2 cellular contexts compared by ENCODE assay signal in the genomic region with DNA sequence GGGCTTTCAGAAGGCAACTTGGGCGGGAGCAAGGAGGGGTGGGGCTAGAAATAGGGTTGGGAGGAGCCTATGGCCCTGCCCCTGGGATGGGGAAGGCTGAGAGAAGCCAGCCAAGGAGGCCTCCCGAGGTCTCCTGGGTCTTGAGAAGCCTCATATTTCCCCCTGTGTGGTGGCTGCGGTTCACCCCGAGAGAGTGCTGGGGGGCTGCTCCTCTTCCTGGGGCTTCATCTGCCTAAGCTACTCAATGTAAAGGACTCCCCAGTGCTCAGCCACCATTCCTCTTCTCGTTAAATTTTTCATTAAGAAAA.
TF ChIP-seq lines count a peak whose summit lies in the region.

No MANE protein-coding gene starts in this region.

TF ChIP-seq in HEK293, 187 proteins besides CTCF, POLR2A, EP300 and RAD21:
- TF ChIP-seq SP2 (tag by site-specific recombination; IDR thresholded peaks at IDR 0.05), result 0 out of 2 replicates have a peak, but pooled peaks have one; percentile 42
- TF ChIP-seq ZNF530 (tag by site-specific recombination; IDR thresholded peaks at IDR 0.05; ENCODE audit: low read depth), result no peak
- TF ChIP-seq IKZF3 (tag by site-specific recombination; IDR thresholded peaks at IDR 0.05), result no peak
- TF ChIP-seq ZNF558 (tag by site-specific recombination; IDR thresholded peaks at IDR 0.05), result no peak
- TF ChIP-seq ZNF133 (tag by site-specific recombination; IDR thresholded peaks at IDR 0.05), result no peak
- no peak for TF ChIP-seq ZFP37 (tag by site-specific recombination; IDR thresholded peaks at IDR 0.05)
- TF ChIP-seq, protein P1, sequence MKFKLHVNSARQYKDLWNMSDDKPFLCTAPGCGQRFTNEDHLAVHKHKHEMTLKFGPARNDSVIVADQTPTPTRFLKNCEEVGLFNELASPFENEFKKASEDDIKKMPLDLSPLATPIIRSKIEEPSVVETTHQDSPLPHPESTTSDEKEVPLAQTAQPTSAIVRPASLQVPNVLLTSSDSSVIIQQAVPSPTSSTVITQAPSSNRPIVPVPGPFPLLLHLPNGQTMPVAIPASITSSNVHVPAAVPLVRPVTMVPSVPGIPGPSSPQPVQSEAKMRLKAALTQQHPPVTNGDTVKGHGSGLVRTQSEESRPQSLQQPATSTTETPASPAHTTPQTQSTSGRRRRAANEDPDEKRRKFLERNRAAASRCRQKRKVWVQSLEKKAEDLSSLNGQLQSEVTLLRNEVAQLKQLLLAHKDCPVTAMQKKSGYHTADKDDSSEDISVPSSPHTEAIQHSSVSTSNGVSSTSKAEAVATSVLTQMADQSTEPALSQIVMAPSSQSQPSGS (tag by site-specific recombination; IDR thresholded peaks at IDR 0.05; ENCODE audit: low read depth), result no peak
- TF ChIP-seq, protein P2, sequence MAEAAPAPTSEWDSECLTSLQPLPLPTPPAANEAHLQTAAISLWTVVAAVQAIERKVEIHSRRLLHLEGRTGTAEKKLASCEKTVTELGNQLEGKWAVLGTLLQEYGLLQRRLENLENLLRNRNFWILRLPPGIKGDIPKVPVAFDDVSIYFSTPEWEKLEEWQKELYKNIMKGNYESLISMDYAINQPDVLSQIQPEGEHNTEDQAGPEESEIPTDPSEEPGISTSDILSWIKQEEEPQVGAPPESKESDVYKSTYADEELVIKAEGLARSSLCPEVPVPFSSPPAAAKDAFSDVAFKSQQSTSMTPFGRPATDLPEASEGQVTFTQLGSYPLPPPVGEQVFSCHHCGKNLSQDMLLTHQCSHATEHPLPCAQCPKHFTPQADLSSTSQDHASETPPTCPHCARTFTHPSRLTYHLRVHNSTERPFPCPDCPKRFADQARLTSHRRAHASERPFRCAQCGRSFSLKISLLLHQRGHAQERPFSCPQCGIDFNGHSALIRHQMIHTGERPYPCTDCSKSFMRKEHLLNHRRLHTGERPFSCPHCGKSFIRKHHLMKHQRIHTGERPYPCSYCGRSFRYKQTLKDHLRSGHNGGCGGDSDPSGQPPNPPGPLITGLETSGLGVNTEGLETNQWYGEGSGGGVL (tag by site-specific recombination; IDR thresholded peaks at IDR 0.05), result no peak
- 0 out of 2 replicates have a peak, but pooled peaks have one; percentile 12 for TF ChIP-seq GLIS2 (tag by site-specific recombination; IDR thresholded peaks at IDR 0.05)
- no peak for TF ChIP-seq ZNF555 (tag by site-specific recombination; conservative IDR thresholded peaks at IDR 0.05)
- no peak for TF ChIP-seq MEIS1 (CRISPR knock-in tag; IDR thresholded peaks at IDR 0.05; ENCODE audit: borderline replicate concordance)
- TF ChIP-seq ZNF274 (IDR thresholded peaks at IDR 0.05; ENCODE audit: low read length), result no peak
- TF ChIP-seq ZNF274 (tag by site-specific recombination; IDR thresholded peaks at IDR 0.05; ENCODE audit: borderline replicate concordance), result no peak
- peak; percentile 93 for TF ChIP-seq GLIS1 (tag by site-specific recombination; IDR thresholded peaks at IDR 0.05)
- no peak for TF ChIP-seq ZNF223 (tag by site-specific recombination; IDR thresholded peaks at IDR 0.05)
- no peak for TF ChIP-seq PRDM1 (tag by site-specific recombination; IDR thresholded peaks at IDR 0.05)
- TF ChIP-seq EGR2 (tag by site-specific recombination; IDR thresholded peaks at IDR 0.05; ENCODE audit: low read depth), result no peak
- TF ChIP-seq, protein P3, sequence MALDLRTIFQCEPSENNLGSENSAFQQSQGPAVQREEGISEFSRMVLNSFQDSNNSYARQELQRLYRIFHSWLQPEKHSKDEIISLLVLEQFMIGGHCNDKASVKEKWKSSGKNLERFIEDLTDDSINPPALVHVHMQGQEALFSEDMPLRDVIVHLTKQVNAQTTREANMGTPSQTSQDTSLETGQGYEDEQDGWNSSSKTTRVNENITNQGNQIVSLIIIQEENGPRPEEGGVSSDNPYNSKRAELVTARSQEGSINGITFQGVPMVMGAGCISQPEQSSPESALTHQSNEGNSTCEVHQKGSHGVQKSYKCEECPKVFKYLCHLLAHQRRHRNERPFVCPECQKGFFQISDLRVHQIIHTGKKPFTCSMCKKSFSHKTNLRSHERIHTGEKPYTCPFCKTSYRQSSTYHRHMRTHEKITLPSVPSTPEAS (tag by site-specific recombination; IDR thresholded peaks at IDR 0.05), result no peak
- no peak for TF ChIP-seq ZBTB8A (tag by site-specific recombination; IDR thresholded peaks at IDR 0.05)
- TF ChIP-seq, protein P4, sequence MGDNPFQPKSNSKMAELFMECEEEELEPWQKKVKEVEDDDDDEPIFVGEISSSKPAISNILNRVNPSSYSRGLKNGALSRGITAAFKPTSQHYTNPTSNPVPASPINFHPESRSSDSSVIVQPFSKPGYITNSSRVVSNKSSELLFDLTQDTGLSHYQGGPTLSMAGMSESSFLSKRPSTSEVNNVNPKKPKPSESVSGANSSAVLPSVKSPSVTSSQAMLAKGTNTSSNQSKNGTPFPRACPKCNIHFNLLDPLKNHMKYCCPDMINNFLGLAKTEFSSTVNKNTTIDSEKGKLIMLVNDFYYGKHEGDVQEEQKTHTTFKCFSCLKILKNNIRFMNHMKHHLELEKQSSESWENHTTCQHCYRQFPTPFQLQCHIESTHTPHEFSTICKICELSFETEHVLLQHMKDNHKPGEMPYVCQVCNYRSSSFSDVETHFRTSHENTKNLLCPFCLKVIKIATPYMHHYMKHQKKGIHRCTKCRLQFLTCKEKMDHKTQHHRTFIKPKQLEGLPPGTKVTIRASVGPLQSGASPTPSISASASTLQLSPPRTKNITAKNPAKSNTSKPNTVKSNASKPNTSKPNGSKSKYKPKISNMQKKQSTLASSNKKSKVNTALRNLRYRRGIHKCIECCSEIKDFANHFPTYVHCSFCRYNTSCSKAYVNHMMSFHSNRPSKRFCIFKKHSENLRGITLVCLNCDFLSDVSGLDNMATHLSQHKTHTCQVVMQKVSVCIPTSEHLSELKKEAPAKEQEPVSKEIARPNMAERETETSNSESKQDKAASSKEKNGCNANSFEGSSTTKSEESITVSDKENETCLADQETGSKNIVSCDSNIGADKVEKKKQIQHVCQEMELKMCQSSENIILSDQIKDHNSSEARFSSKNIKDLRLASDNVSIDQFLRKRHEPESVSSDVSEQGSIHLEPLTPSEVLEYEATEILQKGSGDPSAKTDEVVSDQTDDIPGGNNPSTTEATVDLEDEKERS (tag by site-specific recombination; IDR thresholded peaks at IDR 0.05), result no peak
- TF ChIP-seq, protein P5, sequence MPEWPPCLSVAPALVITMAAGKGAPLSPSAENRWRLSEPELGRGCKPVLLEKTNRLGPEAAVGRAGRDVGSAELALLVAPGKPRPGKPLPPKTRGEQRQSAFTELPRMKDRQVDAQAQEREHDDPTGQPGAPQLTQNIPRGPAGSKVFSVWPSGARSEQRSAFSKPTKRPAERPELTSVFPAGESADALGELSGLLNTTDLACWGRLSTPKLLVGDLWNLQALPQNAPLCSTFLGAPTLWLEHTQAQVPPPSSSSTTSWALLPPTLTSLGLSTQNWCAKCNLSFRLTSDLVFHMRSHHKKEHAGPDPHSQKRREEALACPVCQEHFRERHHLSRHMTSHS (tag by site-specific recombination; IDR thresholded peaks at IDR 0.05), result no peak

TF ChIP-seq in GM12878, 131 proteins besides CTCF, POLR2A, EP300 and RAD21:
- TF ChIP-seq, protein P6, sequence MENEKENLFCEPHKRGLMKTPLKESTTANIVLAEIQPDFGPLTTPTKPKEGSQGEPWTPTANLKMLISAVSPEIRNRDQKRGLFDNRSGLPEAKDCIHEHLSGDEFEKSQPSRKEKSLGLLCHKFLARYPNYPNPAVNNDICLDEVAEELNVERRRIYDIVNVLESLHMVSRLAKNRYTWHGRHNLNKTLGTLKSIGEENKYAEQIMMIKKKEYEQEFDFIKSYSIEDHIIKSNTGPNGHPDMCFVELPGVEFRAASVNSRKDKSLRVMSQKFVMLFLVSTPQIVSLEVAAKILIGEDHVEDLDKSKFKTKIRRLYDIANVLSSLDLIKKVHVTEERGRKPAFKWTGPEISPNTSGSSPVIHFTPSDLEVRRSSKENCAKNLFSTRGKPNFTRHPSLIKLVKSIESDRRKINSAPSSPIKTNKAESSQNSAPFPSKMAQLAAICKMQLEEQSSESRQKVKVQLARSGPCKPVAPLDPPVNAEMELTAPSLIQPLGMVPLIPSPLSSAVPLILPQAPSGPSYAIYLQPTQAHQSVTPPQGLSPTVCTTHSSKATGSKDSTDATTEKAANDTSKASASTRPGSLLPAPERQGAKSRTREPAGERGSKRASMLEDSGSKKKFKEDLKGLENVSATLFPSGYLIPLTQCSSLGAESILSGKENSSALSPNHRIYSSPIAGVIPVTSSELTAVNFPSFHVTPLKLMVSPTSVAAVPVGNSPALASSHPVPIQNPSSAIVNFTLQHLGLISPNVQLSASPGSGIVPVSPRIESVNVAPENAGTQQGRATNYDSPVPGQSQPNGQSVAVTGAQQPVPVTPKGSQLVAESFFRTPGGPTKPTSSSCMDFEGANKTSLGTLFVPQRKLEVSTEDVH (IDR thresholded peaks at IDR 0.05; ENCODE audit: low read depth, partially characterized antibody), result no peak
- TF ChIP-seq WRNIP1 (IDR thresholded peaks at IDR 0.05; ENCODE audit: borderline replicate concordance, low read depth, low read length) (no peak), RCOR1 (conservative IDR thresholded peaks at IDR 0.05; ENCODE audit: low read depth, low read length) (no peak), SREBF1 (IDR thresholded peaks at IDR 0.05; ENCODE audit: low read length) (no peak), POLR2AphosphoS2 (IDR thresholded peaks at IDR 0.05; ENCODE audit: low read depth, low read length) (no peak), TCF12 (IDR thresholded peaks at IDR 0.05; ENCODE audit: low read depth, low read length) (no peak)
- TF ChIP-seq, protein P7, sequence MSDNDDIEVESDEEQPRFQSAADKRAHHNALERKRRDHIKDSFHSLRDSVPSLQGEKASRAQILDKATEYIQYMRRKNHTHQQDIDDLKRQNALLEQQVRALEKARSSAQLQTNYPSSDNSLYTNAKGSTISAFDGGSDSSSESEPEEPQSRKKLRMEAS (IDR thresholded peaks at IDR 0.05; ENCODE audit: low read depth, low read length), result no peak
